ENCODE assay signal across 1 cellular context in the genomic region with DNA sequence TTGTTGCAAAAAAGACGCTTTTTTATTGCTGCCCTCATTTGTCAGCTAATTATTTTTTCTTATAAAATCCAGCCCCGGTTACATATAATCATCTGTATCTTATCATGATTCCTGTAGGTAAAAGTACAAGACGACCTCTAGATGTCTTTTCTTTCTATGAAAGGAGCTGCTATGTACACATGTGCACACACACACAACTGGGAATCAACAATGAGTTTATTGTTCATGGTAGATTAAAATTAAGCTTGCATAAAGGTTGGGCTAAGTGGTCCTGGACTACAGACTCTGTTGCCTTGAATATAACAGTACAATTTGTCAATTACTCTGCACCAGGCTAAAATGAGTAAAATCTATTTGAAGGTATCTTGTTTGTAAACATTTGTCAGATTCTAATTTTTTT.
TF ChIP-seq lines count a peak whose summit lies in the region.

No MANE protein-coding gene starts in this region.

TF ChIP-seq in WTC11, 78 proteins besides CTCF, POLR2A, EP300 and RAD21 (continued from another document):
- TF ChIP-seq USF2 (CRISPR knock-in tag; IDR thresholded peaks at IDR 0.05) (no peak), MYBL2 (CRISPR knock-in tag; IDR thresholded peaks at IDR 0.05) (no peak)
